8 cellular contexts compared by ENCODE assay signal in genomic region chr17:75323043-75323591, GRCh38. TPM values are rescaled to one million over a fixed set of nuclear protein-coding genes. Genes with fewer than 3 reads are reported as not detected.
DNase-seq lines count a peak whose midpoint lies in the region; ATAC-seq and TF ChIP-seq lines count a peak whose summit lies in the region.

No MANE protein-coding gene starts in this region.

- H3K79me2 ChIP-seq in trophoblast cell (ENCODE audit: control insufficient read depth, insufficient read depth, low read length, poor library complexity): no peaks in the 10 kb centered on the region

- no CpG with 5 or more reads among the region's 6 CpGs for WGBS in trophoblast cell (ENCODE audit: extremely low coverage, insufficient coverage, insufficient read length)
- WGBS in transverse colon (ENCODE audit: low coverage in 1 of 2), 2 donors: 0 to 24% methylated on average over 1 to 6 of the region's 6 CpGs

- peaks cover 38% of the 10 kb centered on the region for H3K36me3 Mint-ChIP-seq in activated naive CD4-positive, alpha-beta T cell treated with anti-CD3 and anti-CD28 coated beads, Interleukin-2, amount 10 ng/mL, durations not matched to agents 7 days and 5 days

- peak; percentile 73 to 92 (median 83) for TF ChIP-seq CTCF in transverse colon (IDR thresholded peaks at IDR 0.05)

- H3K14ac ChIP-seq in trophoblast cell (ENCODE audit: low read length): no peak overlapping the region

- in situ Hi-C loops in transverse colon (cut with MboI; ENCODE audit: low pct_ligation_motif_present in 1 of 4, low pct_unique_long_range_greater_than_20kb in 1 of 4, low sequenced_read_pairs in 3 of 4): loop anchor here (5.0 to 25.0 kb wide), 2 partner anchors 89 kb away; partner anchors contain the start of gene GRB2 (in 2 of the 4)

- H3K4me3 ChIP-seq in trophoblast cell (ENCODE audit: low read depth, low read length) (no peak overlapping the region), transverse colon (no peak overlapping the region)

- H2BK12ac ChIP-seq in trophoblast cell (ENCODE audit: low read length): no peak overlapping the region

- H3K18ac ChIP-seq in trophoblast cell (ENCODE audit: low read length): no peak overlapping the region

- no peak overlapping the region for H4K12ac ChIP-seq in trophoblast cell (ENCODE audit: low read depth, low read length)

- H3K27ac ChIP-seq in trophoblast cell (ENCODE audit: low read depth, low read length) (no peak overlapping the region), transverse colon (peak overlapping the region; percentile 29 to 63 (median 52))

- H3K9ac ChIP-seq in trophoblast cell (ENCODE audit: low read length): no peak overlapping the region

- no peak overlapping the region for H3K4me2 ChIP-seq in trophoblast cell (ENCODE audit: low read length)

- intact Hi-C loops in transverse colon (cut with DNase I; ENCODE audit: low total_unique reads): loop anchor here (5.0 kb wide), 1 partner anchor 79 kb away; no protein-coding TSS in a partner anchor

- CTCF ChIA-PET in activated naive CD4-positive, alpha-beta T cell treated with anti-CD3 and anti-CD28 coated beads, Interleukin-2, amount 10 ng/mL, durations not matched to agents 7 days and 5 days (lab: Charles Lee): interaction anchor here (0.7 to 3.1 kb wide), 26 partner anchors 10 to 425 kb away, joined by 3 to 25 read pairs (median 5); partner anchors contain the start of genes SLC25A19 and TMEM94

- H3K4me1 ChIP-seq in trophoblast cell (ENCODE audit: control insufficient read depth in 1 of 2, insufficient read depth in 2 of 2, low read length in 2 of 2): peaks cover 6 to 13% of the 10 kb centered on the region in 2 experiments
- H3K4me1 ChIP-seq in transverse colon: peaks cover 3 to 26% (median 7%) of the 10 kb centered on the region in 4 donors

- no peak overlapping the region for H2AFZ ChIP-seq in trophoblast cell (ENCODE audit: insufficient read depth, low read length, poor library complexity)

- H3K4me1 Mint-ChIP-seq in activated naive CD4-positive, alpha-beta T cell treated with anti-CD3 and anti-CD28 coated beads, Interleukin-2, amount 10 ng/mL, durations not matched to agents 7 days and 5 days: peaks cover 32% of the 10 kb centered on the region

- H2BK5ac ChIP-seq in trophoblast cell (ENCODE audit: low read depth, low read length, poor library complexity): no peak overlapping the region

- no peaks in the 10 kb centered on the region for H3K27me3 Mint-ChIP-seq in activated naive CD4-positive, alpha-beta T cell treated with anti-CD3 and anti-CD28 coated beads, Interleukin-2, amount 10 ng/mL, durations not matched to agents 7 days and 5 days

- no peak overlapping the region for H3K4me3 Mint-ChIP-seq in activated naive CD4-positive, alpha-beta T cell treated with anti-CD3 and anti-CD28 coated beads, Interleukin-2, amount 10 ng/mL, durations not matched to agents 7 days and 5 days

- no peak overlapping the region for H4K91ac ChIP-seq in trophoblast cell (ENCODE audit: low read depth, low read length)

- H3K4ac ChIP-seq in trophoblast cell (ENCODE audit: low read depth, low read length): no peak overlapping the region

- H3K27me3 ChIP-seq in trophoblast cell (ENCODE audit: insufficient read depth, low read length) (no peaks in the 10 kb centered on the region), transverse colon (no peaks in the 10 kb centered on the region)

- H2AK5ac ChIP-seq in trophoblast cell (ENCODE audit: low read length): no peak overlapping the region

- H3K27ac Mint-ChIP-seq in activated naive CD4-positive, alpha-beta T cell treated with anti-CD3 and anti-CD28 coated beads, Interleukin-2, amount 10 ng/mL, durations not matched to agents 7 days and 5 days: peak overlapping the region; percentile 83

- H2BK120ac ChIP-seq in trophoblast cell (ENCODE audit: insufficient read depth, low read length, poor library complexity): no peak overlapping the region

- H3K23ac ChIP-seq in trophoblast cell (ENCODE audit: low read length): no peak overlapping the region

- no peak for TF ChIP-seq EP300 in transverse colon (IDR thresholded peaks at IDR 0.05; ENCODE audit: low read depth)

- ATAC-seq in SK-N-SH treated with all-trans-retinoic acid at 6 μM for 48 hours: peak; percentile 77
- ATAC-seq in GM18505 (IDR thresholded peaks at IDR 0.05; ENCODE audit: unreplicated experiment): no peak

- H3K79me1 ChIP-seq in trophoblast cell (ENCODE audit: low read length): peaks cover 3% of the 10 kb centered on the region

- H3K36me3 ChIP-seq in trophoblast cell (ENCODE audit: control insufficient read depth in 1 of 2, insufficient read depth in 2 of 2, low read length in 2 of 2) (peaks cover 30 to 35% of the 10 kb centered on the region in 2 experiments), transverse colon (peaks cover 0 to 10% (median 5%) of the 10 kb centered on the region in 4 donors)

- H3K9me3 ChIP-seq in trophoblast cell (ENCODE audit: insufficient read depth, low read depth, low read length): peaks cover 2% of the 10 kb centered on the region
- no peaks in the 10 kb centered on the region for H3K9me3 ChIP-seq in transverse colon

- no peak overlapping the region for H4K8ac ChIP-seq in trophoblast cell (ENCODE audit: low read depth, low read length)

- TF ChIP-seq POLR2A in transverse colon (IDR thresholded peaks at IDR 0.05) (no peak), GM18505 (IDR thresholded peaks at IDR 0.05; ENCODE audit: borderline replicate concordance, extremely low read depth, insufficient read depth, insufficient read length) (no peak)

- peak; percentile 83 for DNase-seq in GM03348 (ENCODE audit: low spot score)
- DNase-seq in NCI-H1092 (lab: John Stamatoyannopoulos, UW): peak; percentile 78
- peak; percentile 94 for DNase-seq in activated naive CD4-positive, alpha-beta T cell treated with anti-CD3 and anti-CD28 coated beads, Interleukin-2, amount 10 ng/mL, durations not matched to agents 7 days and 5 days
- DNase-seq in globus pallidus (ENCODE audit: low spot score): peak; percentile 86
- DNase-seq in trophoblast cell: peak; percentile 83 to 97
- DNase-seq in transverse colon: peak; percentile 93

- no peaks in the 10 kb centered on the region for H3K9me3 Mint-ChIP-seq in activated naive CD4-positive, alpha-beta T cell treated with anti-CD3 and anti-CD28 coated beads, Interleukin-2, amount 10 ng/mL, durations not matched to agents 7 days and 5 days

TF ChIP-seq in SK-N-SH treated with all-trans-retinoic acid at 6 μM for 48 hours, 23 proteins besides CTCF, POLR2A, EP300 and RAD21:
- TF ChIP-seq TSHZ2 (CRISPR knock-in tag; IDR thresholded peaks at IDR 0.05) (no peak), ESRRG (CRISPR knock-in tag; IDR thresholded peaks at IDR 0.05) (no peak), CSRNP3 (CRISPR knock-in tag; IDR thresholded peaks at IDR 0.05) (no peak)

RNA-seq across cellular contexts. Expression of gene SLC25A19, which starts 33.9 kb away (rescaled TPM):
- polyA plus RNA-seq in trophoblast cell (2013): 8.9 and 10.2 TPM in 2 replicates
- total RNA-seq in transverse colon: 10 to 100 TPM; 12.6 to 49.6 (median 20.7) TPM

RNA-seq across cellular contexts. Expression of gene MIF4GD, which starts 52.1 kb away (rescaled TPM):
- polyA plus RNA-seq in trophoblast cell (2013): 8.8 and 8.9 TPM in 2 replicates
- total RNA-seq in transverse colon: 10 to 100 TPM in 3 of 4 donors, 1 to 10 TPM in 1; 9.0 to 44.0 (median 28.6) TPM
